ENCODE assay signal across 1 cellular context in the genomic region with DNA sequence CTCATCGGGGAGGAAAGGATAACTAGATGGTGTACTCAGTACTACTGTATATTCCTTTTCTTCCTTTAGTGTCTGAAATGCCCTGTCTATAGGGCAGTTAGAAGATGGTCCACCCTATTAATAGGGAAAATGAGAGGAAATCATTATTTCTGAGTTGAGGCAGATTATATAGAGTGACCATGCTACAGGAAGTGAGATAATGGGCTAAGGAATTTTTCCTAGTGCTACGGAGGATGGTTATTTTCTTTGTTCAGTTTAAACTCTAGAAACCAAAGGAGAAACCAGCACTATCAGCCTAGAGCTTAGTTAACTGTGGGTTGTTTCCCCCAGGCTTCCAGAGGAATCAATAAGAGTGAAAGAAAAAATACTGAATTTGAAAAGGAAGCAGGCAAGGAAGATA.
TF ChIP-seq lines count a peak whose summit lies in the region.

No MANE protein-coding gene starts in this region.

TF ChIP-seq in endothelial cell of umbilical vein, 7 proteins besides CTCF, POLR2A, EP300 and RAD21:
- TF ChIP-seq GATA2 (IDR thresholded peaks at IDR 0.05; ENCODE audit: insufficient read depth, insufficient read length, low read depth, low read length): peak; percentile 48
- TF ChIP-seq JUN (IDR thresholded peaks at IDR 0.05; ENCODE audit: borderline replicate concordance, insufficient read depth, insufficient read length, low read depth): peak; percentile 69
- no peak for TF ChIP-seq EZH2 (IDR thresholded peaks at IDR 0.05; ENCODE audit: borderline replicate concordance, low read depth, low read length, severe bottlenecking)
- TF ChIP-seq MAX (IDR thresholded peaks at IDR 0.05; ENCODE audit: insufficient read depth, insufficient read length): no peak
- TF ChIP-seq FOS (IDR thresholded peaks at IDR 0.05; ENCODE audit: borderline replicate concordance, insufficient read depth, low read length): peak; percentile 24
TF ChIP-seq in endothelial cell of umbilical vein: peak in this region for 3.
